10 cellular contexts compared by ENCODE assay signal in genomic region chr21:41927727-41928409, GRCh38. TPM values are rescaled to one million over a fixed set of nuclear protein-coding genes. Genes with fewer than 3 reads are reported as not detected.
DNase-seq lines count a peak whose midpoint lies in the region; ATAC-seq and TF ChIP-seq lines count a peak whose summit lies in the region.
"Had no signal": no experiment of that assay in that cellular context is flagged by ENCODE, and none has a peak within 500 bp of the region (broad histone marks: within the 10 kb centered on the region; RNA-seq: fewer than 3 reads in every experiment).

No MANE protein-coding gene starts in this region.

- no peak for TF ChIP-seq EP300 in transverse colon (IDR thresholded peaks at IDR 0.05; ENCODE audit: low read depth)

- no peaks in the 10 kb centered on the region for H3K9me3 ChIP-seq in left ventricle myocardium inferior (replicated peaks)
- H3K9me3 ChIP-seq in Peyer's patch = no peaks in the 10 kb centered on the region
- no peaks in the 10 kb centered on the region for H3K9me3 ChIP-seq in transverse colon

- H3K27ac ChIP-seq in left ventricle myocardium inferior (replicated peaks) (peak overlapping the region; percentile 91), Peyer's patch (peak overlapping the region; percentile 48 to 85 (median 79)), transverse colon (peak overlapping the region; percentile 83 to 90 (median 86))
- H3K27ac ChIP-seq: WERI-Rb-1 had no signal

- TF ChIP-seq POLR2A in Peyer's patch (IDR thresholded peaks at IDR 0.05) (no peak), transverse colon (IDR thresholded peaks at IDR 0.05) (no peak)

- H3K4me3 ChIP-seq in left ventricle myocardium inferior (no peak overlapping the region), Peyer's patch (no peak overlapping the region), transverse colon (no peak overlapping the region)

- H3K4me1 ChIP-seq in left ventricle myocardium inferior (peaks cover 68% of the 10 kb centered on the region), Peyer's patch (peaks cover 0 to 24% (median 18%) of the 10 kb centered on the region in 4 donors), transverse colon (peaks cover 7 to 48% (median 31%) of the 10 kb centered on the region in 4 donors)

- no peaks in the 10 kb centered on the region for H3K27me3 ChIP-seq in left ventricle myocardium inferior (ENCODE audit: low read depth)
- H3K27me3 ChIP-seq in Peyer's patch = no peaks in the 10 kb centered on the region
- H3K27me3 ChIP-seq in transverse colon = no peaks in the 10 kb centered on the region

- in situ Hi-C loops in transverse colon (cut with MboI; ENCODE audit: low pct_ligation_motif_present in 1 of 4, low pct_unique_long_range_greater_than_20kb in 1 of 4, low sequenced_read_pairs in 3 of 4) = loop anchor here in 1 of 4 donors (25.0 kb wide), 1 partner anchor 184 kb away; no protein-coding TSS in a partner anchor

- DNase-seq in left ventricle myocardium inferior (no peak), left ventricle myocardium superior (no peak), Peyer's patch (no peak), germinal center (ENCODE audit: low spot score) (peak; percentile 35), transverse colon (no peak), SW 1271 (lab: John Stamatoyannopoulos, UW) (no peak)
- DNase-seq in stimulated activated CD4-positive, alpha-beta T cell treated with anti-CD3 and anti-CD28 coated beads, Interleukin-2, amount 100 ng/mL, for 48 hours = no peak
- DNase-seq: COR-L47, WERI-Rb-1 had no signal

- ATAC-seq in left ventricle myocardium superior (no peak), esophagus mucosa (no peak)

- TF ChIP-seq CTCF in left ventricle myocardium inferior (IDR thresholded peaks at IDR 0.05; ENCODE audit: borderline replicate concordance) = no peak
- no peak for TF ChIP-seq CTCF in Peyer's patch (IDR thresholded peaks at IDR 0.05)
- no peak for TF ChIP-seq CTCF in transverse colon (IDR thresholded peaks at IDR 0.05)

- WGBS in transverse colon (ENCODE audit: low coverage in 1 of 2), 2 donors = 80 to 85% methylated on average over 1 to 17 of the region's 17 CpGs

- intact Hi-C loops in left ventricle myocardium inferior (cut with micrococcal nuclease) = no loop called here
- intact Hi-C loops in left ventricle myocardium superior (cut with micrococcal nuclease) = no loop called here
- intact Hi-C loops in transverse colon (cut with DNase I; ENCODE audit: low total_unique reads) = no loop called here

- no peaks in the 10 kb centered on the region for H3K36me3 ChIP-seq in left ventricle myocardium inferior
- H3K36me3 ChIP-seq in Peyer's patch = no peaks in the 10 kb centered on the region
- H3K36me3 ChIP-seq in transverse colon = no peaks in the 10 kb centered on the region

RNA-seq across cellular contexts. Expression of gene C2CD2, which starts 25.9 kb away (rescaled TPM):
- total RNA-seq in left ventricle myocardium inferior (5.9 TPM), left ventricle myocardium superior (5.2 TPM), Peyer's patch (10 to 100 TPM in 3 of 4 donors, 1 to 10 TPM in 1; 6.7 to 22.3 (median 17.3) TPM), transverse colon (10 to 100 TPM in 1 of 4 donors, 1 to 10 TPM in 3; 3.0 to 15.7 (median 7.4) TPM), esophagus mucosa (11.4 TPM)

RNA-seq across cellular contexts. Expression of gene PRDM15, which starts 48.7 kb away (rescaled TPM):
- total RNA-seq in left ventricle myocardium inferior (2.9 TPM), left ventricle myocardium superior (3.7 TPM), Peyer's patch (10 to 100 TPM in 3 of 4 donors, 1 to 10 TPM in 1; 9.3 to 47.9 (median 16.9) TPM), transverse colon (10 to 100 TPM in 2 of 4 donors, 1 to 10 TPM in 2; 6.4 to 88.4 (median 21.1) TPM), esophagus mucosa (5.5 TPM)
